Comparison of ENCODE assay signal across 1 cellular context in the genomic region with DNA sequence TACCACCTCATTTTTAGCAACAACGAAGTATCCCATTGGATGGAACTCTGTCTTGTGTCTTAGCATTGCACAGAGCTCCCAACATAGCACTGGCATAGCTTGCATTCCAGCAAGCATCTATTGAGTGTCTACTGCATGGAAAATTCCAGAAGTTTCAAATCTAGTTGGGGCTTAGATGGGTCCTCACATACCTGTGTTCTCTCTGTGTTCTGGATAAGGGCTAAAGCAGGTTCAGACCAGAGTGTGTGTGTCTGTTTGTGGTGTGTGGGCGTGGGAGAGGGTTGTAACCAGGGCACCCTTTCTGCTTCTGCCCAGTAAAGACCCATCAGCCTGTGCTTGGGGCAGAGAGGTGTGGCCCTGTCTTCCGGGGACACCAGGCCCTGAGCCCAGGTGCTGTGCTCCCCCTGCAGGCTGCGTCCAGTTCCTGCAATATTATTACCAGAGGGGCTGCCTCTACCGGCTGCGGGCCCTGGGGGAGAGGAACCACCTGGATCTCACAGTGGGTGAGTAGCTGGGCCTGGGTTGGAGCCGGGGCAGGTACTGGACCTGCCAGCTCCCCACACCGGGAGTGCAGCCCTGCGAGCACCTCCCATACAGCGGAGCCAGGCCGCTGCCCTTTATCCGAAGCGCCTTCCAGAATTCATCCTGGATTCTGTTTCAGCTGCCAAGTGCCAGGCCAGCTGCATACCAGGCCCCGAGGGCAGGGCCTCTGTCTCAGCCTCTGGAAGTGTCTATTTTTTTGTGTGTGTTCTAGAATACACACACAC.
TF ChIP-seq lines count a peak whose summit lies in the region.

No MANE protein-coding gene starts in this region.

TF ChIP-seq in HepG2, 621 proteins besides CTCF, POLR2A, EP300 and RAD21 (continued from another document and continues in another):
- TF ChIP-seq ZNF513 (CRISPR knock-in tag; conservative IDR thresholded peaks at IDR 0.05) (no peak), ONECUT2 (CRISPR knock-in tag; IDR thresholded peaks at IDR 0.05) (no peak), HDAC2 (CRISPR knock-in tag; IDR thresholded peaks at IDR 0.05) (peak; percentile 41; the same call in 1 of the 2 replicates), MIER2 (CRISPR knock-in tag; IDR thresholded peaks at IDR 0.05) (peak; percentile 58; the same call in 1 of the 2 replicates), TMF1 (CRISPR knock-in tag; IDR thresholded peaks at IDR 0.05; ENCODE audit: low read depth) (no peak), ZNF501 (CRISPR knock-in tag; IDR thresholded peaks at IDR 0.05) (peak; percentile 13; the same call in 1 of the 2 replicates), HHEX (CRISPR knock-in tag; IDR thresholded peaks at IDR 0.05) (no peak), ZNF431 (CRISPR knock-in tag; IDR thresholded peaks at IDR 0.05; ENCODE audit: borderline replicate concordance, low read depth) (no peak), ZFX (CRISPR knock-in tag; IDR thresholded peaks at IDR 0.05; ENCODE audit: low read depth) (peak; percentile 49; the same call in 1 of the 2 replicates), ELF3 (CRISPR knock-in tag; IDR thresholded peaks at IDR 0.05) (peak; percentile 60; the same call in 1 of the 2 replicates), KDM5B (CRISPR knock-in tag; IDR thresholded peaks at IDR 0.05; ENCODE audit: borderline replicate concordance) (peak; percentile 40; the same call in 1 of the 2 replicates), ZNF605 (CRISPR knock-in tag; IDR thresholded peaks at IDR 0.05) (0 out of 2 replicates have a peak, but pooled peaks have one; percentile 54), CCAR2 (optimal IDR thresholded peaks at IDR 0.05; ENCODE audit: low read depth, low read length) (no peak), ZNF574 (CRISPR knock-in tag; IDR thresholded peaks at IDR 0.05) (peak; percentile 35; the same call in 1 of the 2 replicates), ZNF781 (CRISPR knock-in tag; IDR thresholded peaks at IDR 0.05; ENCODE audit: borderline replicate concordance, not compliant biosample characterization) (peak; percentile 39), ZKSCAN8 (CRISPR knock-in tag; IDR thresholded peaks at IDR 0.05; ENCODE audit: borderline replicate concordance) (0 out of 2 replicates have a peak, but pooled peaks have one; percentile 54), ZFP91 (CRISPR knock-in tag; IDR thresholded peaks at IDR 0.05; ENCODE audit: borderline replicate concordance) (peak; percentile 62; the same call in 1 of the 2 replicates), GATAD1 (CRISPR knock-in tag; IDR thresholded peaks at IDR 0.05) (peak; percentile 35; the same call in 1 of the 2 replicates), ARID3A (IDR thresholded peaks at IDR 0.05; ENCODE audit: low read depth, low read length) (0 out of 2 replicates have a peak, but pooled peaks have one; percentile 12), ZNF263 (CRISPR knock-in tag; IDR thresholded peaks at IDR 0.05) (no peak), TGIF2 (CRISPR knock-in tag; IDR thresholded peaks at IDR 0.05) (0 out of 2 replicates have a peak, but pooled peaks have one; percentile 43), NR2C2 (CRISPR knock-in tag; IDR thresholded peaks at IDR 0.05; ENCODE audit: borderline replicate concordance) (no peak), SYNCRIP (IDR thresholded peaks at IDR 0.05; ENCODE audit: insufficient read depth, low read depth, low read length) (no peak), LCORL (IDR thresholded peaks at IDR 0.05) (no peak), LCORL (CRISPR knock-in tag; IDR thresholded peaks at IDR 0.05) (0 out of 2 replicates have a peak, but pooled peaks have one; percentile 41), HOXA3 (CRISPR knock-in tag; IDR thresholded peaks at IDR 0.05) (peak; percentile 33; the same call in 1 of the 2 replicates), FOXO1 (CRISPR knock-in tag; IDR thresholded peaks at IDR 0.05) (no peak), DPF2 (CRISPR knock-in tag; IDR thresholded peaks at IDR 0.05; ENCODE audit: borderline replicate concordance, low read depth) (no peak), KDM3A (CRISPR knock-in tag; IDR thresholded peaks at IDR 0.05; ENCODE audit: low read depth) (0 out of 2 replicates have a peak, but pooled peaks have one; percentile 68), ATF7-NPFF (CRISPR knock-in tag; IDR thresholded peaks at IDR 0.05; ENCODE audit: low read depth) (no peak), ZNF296 (CRISPR knock-in tag; conservative IDR thresholded peaks at IDR 0.05) (no peak), IRF2 (CRISPR knock-in tag; IDR thresholded peaks at IDR 0.05) (0 out of 2 replicates have a peak, but pooled peaks have one; percentile 54), ZNF563 (CRISPR knock-in tag; IDR thresholded peaks at IDR 0.05) (no peak), TAF1 (CRISPR knock-in tag; IDR thresholded peaks at IDR 0.05) (no peak), HNF1B (CRISPR knock-in tag; IDR thresholded peaks at IDR 0.05) (0 out of 2 replicates have a peak, but pooled peaks have one; percentile 21), YY1 (IDR thresholded peaks at IDR 0.05; ENCODE audit: insufficient read depth, insufficient replicate concordance, low read depth, low read length) (peak; percentile 62), SMARCC2 (IDR thresholded peaks at IDR 0.05) (no peak), GATAD2A (CRISPR knock-in tag; IDR thresholded peaks at IDR 0.05) (no peak), NCOA2 (CRISPR knock-in tag; IDR thresholded peaks at IDR 0.05) (0 out of 2 replicates have a peak, but pooled peaks have one; percentile 8), FOXA3 (CRISPR knock-in tag; IDR thresholded peaks at IDR 0.05) (0 out of 2 replicates have a peak, but pooled peaks have one; percentile 22), IKZF5 (CRISPR knock-in tag; IDR thresholded peaks at IDR 0.05) (peak; percentile 35; the same call in 1 of the 2 replicates)
- TF ChIP-seq, protein P1, sequence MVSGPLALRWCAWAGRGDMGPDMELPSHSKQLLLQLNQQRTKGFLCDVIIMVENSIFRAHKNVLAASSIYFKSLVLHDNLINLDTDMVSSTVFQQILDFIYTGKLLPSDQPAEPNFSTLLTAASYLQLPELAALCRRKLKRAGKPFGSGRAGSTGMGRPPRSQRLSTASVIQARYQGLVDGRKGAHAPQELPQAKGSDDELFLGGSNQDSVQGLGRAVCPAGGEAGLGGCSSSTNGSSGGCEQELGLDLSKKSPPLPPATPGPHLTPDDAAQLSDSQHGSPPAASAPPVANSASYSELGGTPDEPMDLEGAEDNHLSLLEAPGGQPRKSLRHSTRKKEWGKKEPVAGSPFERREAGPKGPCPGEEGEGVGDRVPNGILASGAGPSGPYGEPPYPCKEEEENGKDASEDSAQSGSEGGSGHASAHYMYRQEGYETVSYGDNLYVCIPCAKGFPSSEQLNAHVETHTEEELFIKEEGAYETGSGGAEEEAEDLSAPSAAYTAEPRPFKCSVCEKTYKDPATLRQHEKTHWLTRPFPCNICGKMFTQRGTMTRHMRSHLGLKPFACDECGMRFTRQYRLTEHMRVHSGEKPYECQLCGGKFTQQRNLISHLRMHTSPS (CRISPR knock-in tag; IDR thresholded peaks at IDR 0.05; ENCODE audit: low read depth) = 0 out of 2 replicates have a peak, but pooled peaks have one; percentile 43
- TF ChIP-seq, protein P2, sequence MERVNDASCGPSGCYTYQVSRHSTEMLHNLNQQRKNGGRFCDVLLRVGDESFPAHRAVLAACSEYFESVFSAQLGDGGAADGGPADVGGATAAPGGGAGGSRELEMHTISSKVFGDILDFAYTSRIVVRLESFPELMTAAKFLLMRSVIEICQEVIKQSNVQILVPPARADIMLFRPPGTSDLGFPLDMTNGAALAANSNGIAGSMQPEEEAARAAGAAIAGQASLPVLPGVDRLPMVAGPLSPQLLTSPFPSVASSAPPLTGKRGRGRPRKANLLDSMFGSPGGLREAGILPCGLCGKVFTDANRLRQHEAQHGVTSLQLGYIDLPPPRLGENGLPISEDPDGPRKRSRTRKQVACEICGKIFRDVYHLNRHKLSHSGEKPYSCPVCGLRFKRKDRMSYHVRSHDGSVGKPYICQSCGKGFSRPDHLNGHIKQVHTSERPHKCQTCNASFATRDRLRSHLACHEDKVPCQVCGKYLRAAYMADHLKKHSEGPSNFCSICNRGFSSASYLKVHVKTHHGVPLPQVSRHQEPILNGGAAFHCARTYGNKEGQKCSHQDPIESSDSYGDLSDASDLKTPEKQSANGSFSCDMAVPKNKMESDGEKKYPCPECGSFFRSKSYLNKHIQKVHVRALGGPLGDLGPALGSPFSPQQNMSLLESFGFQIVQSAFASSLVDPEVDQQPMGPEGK (CRISPR knock-in tag; IDR thresholded peaks at IDR 0.05) = peak; percentile 42; the same call in 1 of the 2 replicates
- TF ChIP-seq, protein P3, sequence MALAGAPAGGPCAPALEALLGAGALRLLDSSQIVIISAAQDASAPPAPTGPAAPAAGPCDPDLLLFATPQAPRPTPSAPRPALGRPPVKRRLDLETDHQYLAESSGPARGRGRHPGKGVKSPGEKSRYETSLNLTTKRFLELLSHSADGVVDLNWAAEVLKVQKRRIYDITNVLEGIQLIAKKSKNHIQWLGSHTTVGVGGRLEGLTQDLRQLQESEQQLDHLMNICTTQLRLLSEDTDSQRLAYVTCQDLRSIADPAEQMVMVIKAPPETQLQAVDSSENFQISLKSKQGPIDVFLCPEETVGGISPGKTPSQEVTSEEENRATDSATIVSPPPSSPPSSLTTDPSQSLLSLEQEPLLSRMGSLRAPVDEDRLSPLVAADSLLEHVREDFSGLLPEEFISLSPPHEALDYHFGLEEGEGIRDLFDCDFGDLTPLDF (CRISPR knock-in tag; IDR thresholded peaks at IDR 0.05) = no peak
